Comparison of ENCODE assay signal across 19 cellular contexts in the genomic region with DNA sequence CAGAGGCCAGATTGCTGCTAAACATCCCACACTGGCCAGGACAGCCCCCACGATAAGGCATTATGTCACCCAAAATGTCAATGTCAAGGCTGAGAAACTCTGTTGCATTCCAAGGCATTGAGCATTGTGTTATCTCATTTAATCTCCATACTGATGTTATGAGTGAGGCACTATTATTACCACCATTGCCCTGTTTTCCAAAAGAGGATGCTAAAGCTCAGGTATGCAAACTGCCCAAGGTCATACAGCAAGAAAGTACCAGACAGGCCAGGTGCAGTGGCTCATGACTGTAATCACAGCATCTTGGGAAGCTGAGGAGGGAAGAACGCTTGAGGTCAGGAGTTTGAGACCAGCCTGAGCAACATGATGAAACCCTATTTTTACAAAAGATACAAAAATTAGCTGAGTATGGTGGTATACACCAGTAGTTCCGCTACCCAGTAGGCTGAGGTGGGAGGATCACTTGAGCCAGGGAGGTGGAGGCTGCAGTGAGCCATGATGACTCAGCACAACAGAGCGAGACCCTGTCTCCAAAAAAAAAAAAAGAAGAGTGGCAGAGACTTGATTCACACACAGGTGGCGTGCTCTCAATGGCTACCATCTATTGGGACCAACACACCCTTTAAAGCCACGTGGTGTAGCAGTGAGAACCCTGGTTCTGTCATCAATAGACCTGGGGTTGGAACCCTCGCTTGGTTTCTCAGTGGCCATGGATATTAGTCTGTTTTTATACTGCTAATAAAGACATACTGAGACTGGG. TPM values are rescaled to one million over a fixed set of nuclear protein-coding genes. Genes with fewer than 3 reads are reported as not detected.
"Had no signal": no experiment of that assay in that cellular context is flagged by ENCODE, and none has a peak within 500 bp of the region (broad histone marks: within the 10 kb centered on the region; RNA-seq: fewer than 3 reads in every experiment).

No MANE protein-coding gene starts in this region.

- H3K4me1 Mint-ChIP-seq: activated CD8-positive, alpha-beta memory T cell treated with anti-CD3 and anti-CD28 coated beads, Interleukin-2, amount 10 ng/mL, durations not matched to agents 7 days and 5 days; natural killer cell; stimulated activated naive CD8-positive, alpha-beta T cell treated with anti-CD3 and anti-CD28 coated beads, Interleukin-15, amount 100 ng/mL, for 72 hours had no signal

- H3K27ac Mint-ChIP-seq: activated CD8-positive, alpha-beta memory T cell treated with anti-CD3 and anti-CD28 coated beads, Interleukin-2, amount 10 ng/mL, durations not matched to agents 7 days and 5 days; natural killer cell had no signal

- H3K9me3 Mint-ChIP-seq: natural killer cell; stimulated activated naive CD8-positive, alpha-beta T cell treated with anti-CD3 and anti-CD28 coated beads, Interleukin-15, amount 100 ng/mL, for 72 hours had no signal

- H3K27me3 ChIP-seq: upper lobe of left lung had no signal

- H3K4me3 ChIP-seq: gastroesophageal sphincter, left ventricle myocardium inferior, skin epidermis, upper lobe of left lung had no signal

- H3K36me3 ChIP-seq: gastroesophageal sphincter, left ventricle myocardium inferior, upper lobe of left lung had no signal

- ATAC-seq: activated CD8-positive, alpha-beta memory T cell treated with anti-CD3 and anti-CD28 coated beads, Interleukin-2, amount 10 ng/mL, durations not matched to agents 7 days and 5 days; gastroesophageal sphincter; natural killer cell; stimulated activated naive CD8-positive, alpha-beta T cell treated with anti-CD3 and anti-CD28 coated beads, Interleukin-15, amount 100 ng/mL, for 72 hours had no signal

- H3K27me3 Mint-ChIP-seq: activated CD8-positive, alpha-beta memory T cell treated with anti-CD3 and anti-CD28 coated beads, Interleukin-2, amount 10 ng/mL, durations not matched to agents 7 days and 5 days had no signal

- FAIRE-seq: colon, keratinocyte had no signal

- H3K9me3 ChIP-seq: gastroesophageal sphincter, left ventricle myocardium inferior, upper lobe of left lung had no signal

- H3K27ac ChIP-seq: gastroesophageal sphincter, left ventricle myocardium inferior, skin epidermis, upper lobe of left lung, VCaP had no signal

- H3K4me1 ChIP-seq: gastroesophageal sphincter, left ventricle myocardium inferior, upper lobe of left lung had no signal

- H3K36me3 Mint-ChIP-seq: activated CD8-positive, alpha-beta memory T cell treated with anti-CD3 and anti-CD28 coated beads, Interleukin-2, amount 10 ng/mL, durations not matched to agents 7 days and 5 days; natural killer cell had no signal

- DNase-seq: activated CD4-positive, alpha-beta T cell treated with anti-CD3 and anti-CD28 coated beads, Interleukin-2, amount 50 U/mL, for 48 hours; activated CD8-positive, alpha-beta memory T cell treated with anti-CD3 and anti-CD28 coated beads, Interleukin-2, amount 10 ng/mL, durations not matched to agents 7 days and 5 days; activated naive CD4-positive, alpha-beta T cell treated with anti-CD3 and anti-CD28 coated beads, Interleukin-2, amount 50 U/mL, for 16 hours; activated T-cell treated with anti-CD3 and anti-CD28 coated beads, Interleukin-2, amount 50 U/mL, for 1 hour; caudate nucleus; erythroblast; left ventricle myocardium inferior; mesenchymal stem cell; natural killer cell; nucleus accumbens; stimulated activated naive CD8-positive, alpha-beta T cell treated with anti-CD3 and anti-CD28 coated beads, Interleukin-15, amount 100 ng/mL, for 72 hours; T-helper 1 cell; T1000; upper lobe of left lung had no signal

- H3K4me3 Mint-ChIP-seq: activated CD8-positive, alpha-beta memory T cell treated with anti-CD3 and anti-CD28 coated beads, Interleukin-2, amount 10 ng/mL, durations not matched to agents 7 days and 5 days; natural killer cell; stimulated activated naive CD8-positive, alpha-beta T cell treated with anti-CD3 and anti-CD28 coated beads, Interleukin-15, amount 100 ng/mL, for 72 hours had no signal

RNA-seq across cellular contexts. Expression of a gene that starts 58.8 kb away (rescaled TPM):
- total RNA-seq: activated CD8-positive, alpha-beta memory T cell treated with anti-CD3 and anti-CD28 coated beads, Interleukin-2, amount 10 ng/mL, durations not matched to agents 7 days and 5 days; natural killer cell had no signal
